ENCODE assay signal across 14 cellular contexts in the genomic region with DNA sequence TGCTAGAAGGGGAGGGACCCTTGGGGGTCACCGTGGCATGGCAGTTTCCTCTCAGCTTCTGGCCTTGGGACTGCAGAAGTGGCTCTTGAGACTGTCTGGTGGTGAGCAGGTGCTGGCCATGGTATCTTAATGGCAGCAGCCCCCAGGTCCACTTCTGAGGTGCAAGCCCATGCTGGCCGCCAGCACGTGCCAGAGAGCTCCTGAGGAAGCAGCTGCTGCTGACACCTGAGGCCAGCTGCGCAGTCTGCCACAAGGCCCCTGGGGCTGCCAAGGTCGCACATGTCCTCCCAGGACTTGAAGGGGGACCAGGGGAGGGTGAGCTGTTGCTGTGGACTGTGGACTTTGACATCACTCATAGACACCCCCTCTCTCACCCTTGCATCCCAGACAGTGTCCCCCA. TPM values are rescaled to one million over a fixed set of nuclear protein-coding genes. Genes with fewer than 3 reads are reported as not detected.
DNase-seq lines count a peak whose midpoint lies in the region; ATAC-seq, FAIRE-seq and TF ChIP-seq lines count a peak whose summit lies in the region.
"Had no signal": no experiment of that assay in that cellular context is flagged by ENCODE, and none has a peak within 500 bp of the region (broad histone marks: within the 10 kb centered on the region; RNA-seq: fewer than 3 reads in every experiment).

No MANE protein-coding gene starts in this region.

- no peak for TF ChIP-seq CTCF in D721Med (IDR thresholded peaks at IDR 0.05; ENCODE audit: insufficient read depth, missing control alignments)

- H3K27ac ChIP-seq in cingulate gyrus (ENCODE audit: low read depth, low read length), result peak overlapping the region; percentile 61
- H3K27ac ChIP-seq in substantia nigra (ENCODE audit: low read depth, low read length, poor library complexity, severe bottlenecking), result peak overlapping the region; percentile 66

- no peak for FAIRE-seq in D721Med (lab: Jason Lieb, UNC)
- FAIRE-seq: urothelium cell line had no signal

- DNase-seq in SHP77 (lab: John Stamatoyannopoulos, UW), result peak; percentile 56 to 57
- no peak for DNase-seq in SHP77 treated with DMSO at 0.1 percent for 48 hours (lab: John Stamatoyannopoulos, UW)
- peak; percentile 21 for DNase-seq in NCI-H1417 treated with DMSO at 0.1 percent for 48 hours (lab: John Stamatoyannopoulos, UW)
- DNase-seq in substantia nigra (lab: John Stamatoyannopoulos, UW), result no peak
- no peak for DNase-seq in dermis blood vessel endothelial cell
- DNase-seq in D721Med (ENCODE audit: insufficient read length, low spot score), result no peak
- DNase-seq: aorta, NCI-H1694 treated with DMSO at 0.1 percent for 48 hours, nephron progenitor cell, SK-N-SH had no signal

- no peak for ATAC-seq in GM18909 (IDR thresholded peaks at IDR 0.05; ENCODE audit: poor library complexity, unreplicated experiment)
- ATAC-seq: activated T-helper 17 cell treated with anti-CD3 and anti-CD28 coated beads, Interleukin-2, amount 50 U/mL, for 72 hours had no signal

RNA-seq across cellular contexts. Expression of a gene that starts 48.0 kb away (rescaled TPM):
- total RNA-seq in dermis blood vessel endothelial cell, result 12.6 and 23.7 TPM in 2 replicates

RNA-seq across cellular contexts. Expression of a gene that starts 59.4 kb away (rescaled TPM):
- total RNA-seq in dermis blood vessel endothelial cell, result 51.8 and 55.0 TPM in 2 replicates

Comparison
In these comparisons a context has a peak if more than half of its experiments do, and no peak if none do; other contexts are left out.
1. DNase-seq: peak in SHP77 (2 of 2) and NCI-H1417 treated with DMSO at 0.1 percent for 48 hours (single experiment); none in SHP77 treated with DMSO at 0.1 percent for 48 hours (single experiment), substantia nigra (0 of 49), dermis blood vessel endothelial cell (single experiment) and D721Med (single experiment).